In genomic region chr17:50151041-50151936, GRCh38 we compare ENCODE assay signal across 8 cellular contexts. TPM values are rescaled to one million over a fixed set of nuclear protein-coding genes. Genes with fewer than 3 reads are reported as not detected.
DNase-seq lines count a peak whose midpoint lies in the region; ATAC-seq and TF ChIP-seq lines count a peak whose summit lies in the region.

No MANE protein-coding gene starts in this region.

- no peaks in the 10 kb centered on the region for H3K36me3 Mint-ChIP-seq in activated naive CD4-positive, alpha-beta T cell treated with anti-CD3 and anti-CD28 coated beads, Interleukin-2, amount 50 U/mL, for 24 hours

- peaks cover 43% of the 10 kb centered on the region for H3K79me2 ChIP-seq in MM.1S (ENCODE audit: low read length)

- peak; percentile 98 for DNase-seq in DMS53 (lab: John Stamatoyannopoulos, UW)
- peak; percentile 93 for DNase-seq in MM.1S
- DNase-seq in SK-N-MC (ENCODE audit: low read depth, low spot score): no peak
- DNase-seq in glomerular visceral epithelial cell (ENCODE audit: extremely low spot score): peak; percentile 91
- peak; percentile 88 for DNase-seq in occipital lobe (lab: John Stamatoyannopoulos, UW)
- DNase-seq in suprapubic skin (ENCODE audit: low spot score in 2 of 2): peak; percentile 94 to 95

- WGBS in suprapubic skin: under 1% methylated on average over 16 of the region's 40 CpGs

- TF ChIP-seq CTCF in MM.1S (IDR thresholded peaks at IDR 0.05; ENCODE audit: low read length): peak; percentile 48
- peak; percentile 35 to 86 for TF ChIP-seq CTCF in suprapubic skin (IDR thresholded peaks at IDR 0.05)

- peak overlapping the region; percentile 70 for H2AFZ ChIP-seq in MM.1S (ENCODE audit: low read length)

- H3K9me3 Mint-ChIP-seq in activated naive CD4-positive, alpha-beta T cell treated with anti-CD3 and anti-CD28 coated beads, Interleukin-2, amount 50 U/mL, for 24 hours: no peaks in the 10 kb centered on the region

- H3K4me3 Mint-ChIP-seq in activated naive CD4-positive, alpha-beta T cell treated with anti-CD3 and anti-CD28 coated beads, Interleukin-2, amount 50 U/mL, for 24 hours: peak overlapping the region; percentile 85

- peaks cover 42% of the 10 kb centered on the region for H3F3A ChIP-seq in MM.1S (ENCODE audit: insufficient read depth, low read length)

- peak overlapping the region; percentile 84 for H3K27ac Mint-ChIP-seq in activated naive CD4-positive, alpha-beta T cell treated with anti-CD3 and anti-CD28 coated beads, Interleukin-2, amount 50 U/mL, for 24 hours

- peak; percentile 25 for ATAC-seq in GM21786 (IDR thresholded peaks at IDR 0.05; ENCODE audit: unreplicated experiment)

- H3K36me3 ChIP-seq in MM.1S (replicated peaks; ENCODE audit: insufficient read depth, low read length): no peaks in the 10 kb centered on the region
- no peaks in the 10 kb centered on the region for H3K36me3 ChIP-seq in SK-N-MC (ENCODE audit: insufficient read depth, low read length)
- no peaks in the 10 kb centered on the region for H3K36me3 ChIP-seq in suprapubic skin

- H4K20me1 ChIP-seq in MM.1S (ENCODE audit: insufficient read depth, low read length): no peaks in the 10 kb centered on the region

- H3K4me3 ChIP-seq in MM.1S (ENCODE audit: low read length) (peak overlapping the region; percentile 82), SK-N-MC (peak overlapping the region; percentile 100), suprapubic skin (peak overlapping the region; percentile 84)

- no peaks in the 10 kb centered on the region for H3K27me3 Mint-ChIP-seq in activated naive CD4-positive, alpha-beta T cell treated with anti-CD3 and anti-CD28 coated beads, Interleukin-2, amount 50 U/mL, for 24 hours

- H3K9ac ChIP-seq in MM.1S (ENCODE audit: low read length) (peak overlapping the region; percentile 71), SK-N-MC (ENCODE audit: insufficient read length) (peak overlapping the region; percentile 91)

- peaks cover 38% of the 10 kb centered on the region for H3K4me1 ChIP-seq in MM.1S (ENCODE audit: low read length)
- H3K4me1 ChIP-seq in suprapubic skin: peaks cover 91% of the 10 kb centered on the region

- no peaks in the 10 kb centered on the region for H3K9me3 ChIP-seq in MM.1S (replicated peaks; ENCODE audit: insufficient read depth, low read length)
- no peaks in the 10 kb centered on the region for H3K9me3 ChIP-seq in SK-N-MC (ENCODE audit: low read depth, low read length)
- H3K9me3 ChIP-seq in suprapubic skin: no peaks in the 10 kb centered on the region

- H3K4me1 Mint-ChIP-seq in activated naive CD4-positive, alpha-beta T cell treated with anti-CD3 and anti-CD28 coated beads, Interleukin-2, amount 50 U/mL, for 24 hours: peaks cover 45% of the 10 kb centered on the region

- H3K9me2 ChIP-seq in MM.1S (replicated peaks; ENCODE audit: insufficient read depth, low read length): no peaks in the 10 kb centered on the region

- no peak for TF ChIP-seq POLR2A in suprapubic skin (IDR thresholded peaks at IDR 0.05)

- H3K27me3 ChIP-seq in MM.1S (replicated peaks; ENCODE audit: insufficient read depth, low read length) (no peaks in the 10 kb centered on the region), suprapubic skin (no peaks in the 10 kb centered on the region)

- H3K27ac ChIP-seq in MM.1S (ENCODE audit: low read length): peak overlapping the region; percentile 84
- peak overlapping the region; percentile 89 for H3K27ac ChIP-seq in SK-N-MC
- H3K27ac ChIP-seq in suprapubic skin: peak overlapping the region; percentile 86

- no peak for TF ChIP-seq EP300 in suprapubic skin (IDR thresholded peaks at IDR 0.05)

- peak overlapping the region; percentile 95 for H3K4me2 ChIP-seq in MM.1S (ENCODE audit: low read depth, low read length)

RNA-seq across cellular contexts. Expression of gene PPP1R9B, which starts 0.8 kb away (rescaled TPM):
- total RNA-seq in occipital lobe (69.9 TPM), suprapubic skin (10 to 100 TPM; 21.5 to 26.2 (median 23.7) TPM)

RNA-seq across cellular contexts. Expression of gene SGCA, which starts 14.5 kb away (rescaled TPM):
- not detected for total RNA-seq in occipital lobe
- total RNA-seq in suprapubic skin: 1 to 10 TPM; 2.1 to 5.8 (median 4.0) TPM

RNA-seq across cellular contexts. Expression of gene SAMD14, which starts 21.3 kb away (rescaled TPM):
- total RNA-seq in occipital lobe (21.5 TPM), suprapubic skin (under 1 TPM in 1 of 4 donors, not detected in 3; 0.68 TPM)

RNA-seq across cellular contexts. Expression of gene COL1A1, which starts 50.1 kb away (rescaled TPM):
- 17.6 TPM for total RNA-seq in occipital lobe
- total RNA-seq in suprapubic skin: 10 to 100 TPM; 19.2 to 56.8 (median 33.1) TPM

RNA-seq across cellular contexts. Expression of gene PDK2, which starts 56.1 kb away (rescaled TPM):
- total RNA-seq in occipital lobe (9.0 TPM), suprapubic skin (100 to 1,000 TPM in 2 of 4 donors, 10 to 100 TPM in 2; 33.2 to 114 (median 69.6) TPM)

Comparison
In these comparisons a context has a peak if more than half of its experiments do, and no peak if none do; other contexts are left out.
1. RNA of gene SAMD14, which starts 21.3 kb away (total RNA-seq): 21.5 TPM in occipital lobe (single experiment); 0.68 TPM in suprapubic skin; every median in the first group is over 10 times any median in the second.
2. Peak in every context shown above with its lines, with median percentiles within 50 percentile points of each other: H3K27ac ChIP-seq and H3K4me3 ChIP-seq.